In genomic region chr12:98645572-98646067, GRCh38 we compare ENCODE assay signal across 8 cellular contexts. TPM values are rescaled to one million over a fixed set of nuclear protein-coding genes. Genes with fewer than 3 reads are reported as not detected.
DNase-seq lines count a peak whose midpoint lies in the region; ATAC-seq and TF ChIP-seq lines count a peak whose summit lies in the region.

No MANE protein-coding gene starts in this region.

- peak overlapping the region; percentile 67 to 95 (median 83) for H3K4me3 ChIP-seq in Peyer's patch

- DNase-seq in NCI-H82 (lab: John Stamatoyannopoulos, UW): peak; percentile 55
- no peak for DNase-seq in NCI-H82 treated with DMSO at 0.1 percent for 48 hours (lab: John Stamatoyannopoulos, UW; ENCODE audit: unreplicated experiment)
- peak in 2 of 3 donors; percentile 28 to 61 for DNase-seq in Peyer's patch
- peak in 25 of 61 donors; percentile 6 to 54 (median 28) for DNase-seq in caudate nucleus (lab: John Stamatoyannopoulos, UW)
- DNase-seq in kidney tubule cell (ENCODE audit: low spot score): peak; percentile 28
- DNase-seq in stimulated activated naive CD8-positive, alpha-beta T cell treated with anti-CD3 and anti-CD28 coated beads, Interleukin-15, Interleukin-2, amounts not matched to agents 100 U/mL and 50 U/mL, for 24 hours: peak; percentile 16
- DNase-seq in NCI-H128 (lab: John Stamatoyannopoulos, UW; ENCODE audit: unreplicated experiment): no peak

- TF ChIP-seq POLR2A in Peyer's patch (IDR thresholded peaks at IDR 0.05): no peak

- peak; percentile 0 for ATAC-seq in HG02759 (IDR thresholded peaks at IDR 0.05; ENCODE audit: unreplicated experiment)
- ATAC-seq in stimulated activated naive CD8-positive, alpha-beta T cell treated with anti-CD3 and anti-CD28 coated beads, Interleukin-15, Interleukin-2, amounts not matched to agents 100 U/mL and 50 U/mL, for 24 hours: no peak

- no peaks in the 10 kb centered on the region for H3K9me3 ChIP-seq in Peyer's patch

- H3K27ac ChIP-seq in Peyer's patch (peak overlapping the region; percentile 88 to 95 (median 90)), caudate nucleus (ENCODE audit: low read depth, low read length) (peak overlapping the region; percentile 71)

- H3K36me3 ChIP-seq in Peyer's patch: peaks cover 0 to 27% (median 0%) of the 10 kb centered on the region in 3 donors

- peaks cover 0 to 11% (median 3%) of the 10 kb centered on the region in 4 donors for H3K4me1 ChIP-seq in Peyer's patch

- TF ChIP-seq CTCF in Peyer's patch (IDR thresholded peaks at IDR 0.05): no peak

- no peaks in the 10 kb centered on the region for H3K27me3 ChIP-seq in Peyer's patch

RNA-seq across cellular contexts. Expression of gene APAF1, which starts 0.5 kb away (rescaled TPM):
- total RNA-seq in Peyer's patch: 10 to 100 TPM; 14.7 to 28.9 (median 22.7) TPM

RNA-seq across cellular contexts. Expression of gene IKBIP, which starts 1.0 kb away (rescaled TPM):
- 10 to 100 TPM in 1 of 4 donors, 1 to 10 TPM in 2, not detected in 1; 2.6 to 10.7 (median 3.8) TPM for total RNA-seq in Peyer's patch

RNA-seq across cellular contexts. Expression of gene SLC25A3, which starts 52.1 kb away (rescaled TPM):
- 100 to 1,000 TPM; 300 to 805 (median 534) TPM for total RNA-seq in Peyer's patch

Comparison
In these comparisons a context has a peak if more than half of its experiments do, and no peak if none do; other contexts are left out.
1. DNase-seq: peak in NCI-H82 (single experiment), Peyer's patch (2 of 3), kidney tubule cell (single experiment) and stimulated activated naive CD8-positive, alpha-beta T cell treated with anti-CD3 and anti-CD28 coated beads, Interleukin-15, Interleukin-2, amounts not matched to agents 100 U/mL and 50 U/mL, for 24 hours (single experiment); none in NCI-H82 treated with DMSO at 0.1 percent for 48 hours (single experiment) and NCI-H128 (single experiment).